Comparison of ENCODE assay signal across 8 cellular contexts in genomic region chr11:394034-394857, GRCh38. TPM values are rescaled to one million over a fixed set of nuclear protein-coding genes. Genes with fewer than 3 reads are reported as not detected.
DNase-seq lines count a peak whose midpoint lies in the region; ATAC-seq and TF ChIP-seq lines count a peak whose summit lies in the region.

PKP3 (plus strand) TSS chr11:394209; CDS start chr11:394293, 84 bp downstream.

- H2BK5ac ChIP-seq in H9 (ENCODE audit: insufficient read length, low read length): no peak within 1 kb of the TSS

- H3K9me3 ChIP-seq in H9 (ENCODE audit: control insufficient read depth, low read depth, low read length) (no peaks in the 10 kb centered on the region), left ventricle myocardium inferior (replicated peaks) (no peaks in the 10 kb centered on the region)

- H3T11ph ChIP-seq in H9 (ENCODE audit: low read length): no peak within 1 kb of the TSS

- no peak within 1 kb of the TSS for H2BK120ac ChIP-seq in H9 (ENCODE audit: low read depth, low read length, poor library complexity, severe bottlenecking)

- H2AK5ac ChIP-seq in H9 (ENCODE audit: insufficient read length, low read length): no peak within 1 kb of the TSS

- intact Hi-C loops in left ventricle myocardium inferior (cut with micrococcal nuclease): no loop called here

- TF ChIP-seq CTCF in H9 (conservative IDR thresholded peaks at IDR 0.05) (no peak), left ventricle myocardium inferior (IDR thresholded peaks at IDR 0.05; ENCODE audit: borderline replicate concordance) (no peak)

- peak; percentile 57 for ATAC-seq in stimulated activated effector memory CD8-positive, alpha-beta T cell treated with anti-CD3 and anti-CD28 coated beads, Interleukin-12 subunit alpha, Interleukin-12 subunit beta, amount 100 ng/mL, for 72 hours
- no peak for ATAC-seq in GM18870 (IDR thresholded peaks at IDR 0.05; ENCODE audit: unreplicated experiment)

- no peak within 1 kb of the TSS for H3K56ac ChIP-seq in H9 (ENCODE audit: insufficient read length, low read depth, low read length)

- H3K79me1 ChIP-seq in H9 (ENCODE audit: insufficient read depth, low read depth, low read length, poor library complexity, severe bottlenecking): no peaks in the 10 kb centered on the region

- peaks cover 4 to 9% of the 10 kb centered on the region in 2 experiments for H3K9me3 Mint-ChIP-seq in H9
- H3K9me3 Mint-ChIP-seq in stimulated activated effector memory CD8-positive, alpha-beta T cell treated with anti-CD3 and anti-CD28 coated beads, Interleukin-12 subunit alpha, Interleukin-12 subunit beta, amount 100 ng/mL, for 72 hours: no peaks in the 10 kb centered on the region

- no peak within 1 kb of the TSS for H2AFZ ChIP-seq in H9 (ENCODE audit: low read length)

- H3K4me1 Mint-ChIP-seq in H9: peaks cover 4 to 13% of the 10 kb centered on the region in 2 experiments
- peaks cover 17% of the 10 kb centered on the region for H3K4me1 Mint-ChIP-seq in stimulated activated effector memory CD8-positive, alpha-beta T cell treated with anti-CD3 and anti-CD28 coated beads, Interleukin-12 subunit alpha, Interleukin-12 subunit beta, amount 100 ng/mL, for 72 hours

- no peak within 1 kb of the TSS for H3K18ac ChIP-seq in H9 (ENCODE audit: insufficient read length, low read depth, low read length)

- H3K4me3 ChIP-seq in left ventricle myocardium inferior: peak within 1 kb of the TSS; percentile 39

- H2BK15ac ChIP-seq in H9 (ENCODE audit: low read depth, low read length): no peak within 1 kb of the TSS

- H4K5ac ChIP-seq in H9 (ENCODE audit: insufficient read length, low read depth, low read length): no peak within 1 kb of the TSS

- H3K23me2 ChIP-seq in H9 (ENCODE audit: insufficient read length, low read depth, low read length, poor library complexity, severe bottlenecking): no peaks in the 10 kb centered on the region

- WGBS in H9 (ENCODE audit: extremely low coverage, insufficient read length, low lambda C conversion rate): no CpG with 5 or more reads among the region's 57 CpGs

- no peak within 1 kb of the TSS for H2BK20ac ChIP-seq in H9 (ENCODE audit: low read depth, low read length, poor library complexity, severe bottlenecking)

- DNase-seq in H9 (peak; percentile 88), RKO (ENCODE audit: low spot score) (peak; percentile 87), left ventricle myocardium inferior (no peak), SKM-1 treated with dmso at 0.1 percent for 144 hours (lab: John Stamatoyannopoulos, UW; ENCODE audit: unreplicated experiment) (no peak), mesenteric fat pad (ENCODE audit: low spot score) (no peak), G401 (ENCODE audit: low spot score) (no peak)
- no peak for DNase-seq in stimulated activated effector memory CD8-positive, alpha-beta T cell treated with anti-CD3 and anti-CD28 coated beads, Interleukin-12 subunit alpha, Interleukin-12 subunit beta, amount 100 ng/mL, for 72 hours (ENCODE audit: low spot score in 2 of 2)

- no peak within 1 kb of the TSS for H4K8ac ChIP-seq in H9 (replicated peaks; ENCODE audit: insufficient read length, low read depth, low read length)

- no peaks in the 10 kb centered on the region for H3K27me3 ChIP-seq in H9 (ENCODE audit: insufficient read depth, low read length)
- peaks cover 48% of the 10 kb centered on the region for H3K27me3 ChIP-seq in left ventricle myocardium inferior (ENCODE audit: low read depth)

- no peaks in the 10 kb centered on the region; the same call in 1 of the 2 replicates for H3K4me1 ChIP-seq in H9 (ENCODE audit: insufficient read depth, low read length)
- H3K4me1 ChIP-seq in left ventricle myocardium inferior: peaks cover 13% of the 10 kb centered on the region

- no peak within 1 kb of the TSS for H3K4ac ChIP-seq in H9 (ENCODE audit: low read depth, low read length)

- H3K36me3 Mint-ChIP-seq in H9 (ENCODE audit: insufficient read depth in 1 of 3, low read depth in 3 of 3): peaks cover 2 to 12% (median 12%) of the 10 kb centered on the region in 3 experiments; a peak in 6 of 7 replicates
- H3K36me3 Mint-ChIP-seq in stimulated activated effector memory CD8-positive, alpha-beta T cell treated with anti-CD3 and anti-CD28 coated beads, Interleukin-12 subunit alpha, Interleukin-12 subunit beta, amount 100 ng/mL, for 72 hours: peaks cover 12% of the 10 kb centered on the region

- H3K79me2 ChIP-seq in H9 (ENCODE audit: insufficient read depth, low read length): no peaks in the 10 kb centered on the region

- H3K27ac ChIP-seq in H9 (ENCODE audit: insufficient read length, low read depth, low read length): no peak within 1 kb of the TSS
- peak within 1 kb of the TSS; percentile 44 for H3K27ac ChIP-seq in left ventricle myocardium inferior (replicated peaks)

- peak within 1 kb of the TSS in 1 of 2 experiments; percentile 71; a peak in 2 of 5 replicates for H3K4me3 Mint-ChIP-seq in H9
- H3K4me3 Mint-ChIP-seq in stimulated activated effector memory CD8-positive, alpha-beta T cell treated with anti-CD3 and anti-CD28 coated beads, Interleukin-12 subunit alpha, Interleukin-12 subunit beta, amount 100 ng/mL, for 72 hours: no peak within 1 kb of the TSS

- no peaks in the 10 kb centered on the region for H3K27me3 Mint-ChIP-seq in H9 (ENCODE audit: low read depth)

- H4K91ac ChIP-seq in H9 (ENCODE audit: insufficient read length, low read depth, low read length): no peak within 1 kb of the TSS

- no peaks in the 10 kb centered on the region for H3K36me3 ChIP-seq in left ventricle myocardium inferior

- in situ Hi-C loops in G401 (cut with HindIII; ENCODE audit: low sequenced_read_pairs): no loop called here

- no peak within 1 kb of the TSS for H2BK12ac ChIP-seq in H9 (ENCODE audit: insufficient read length, low read depth, low read length)

- H3K4me2 ChIP-seq in H9 (ENCODE audit: insufficient read depth, insufficient read length, low read length): peak within 1 kb of the TSS; percentile 31

- peak within 1 kb of the TSS; percentile 63; the same call in 1 of the 2 replicates for H3K14ac ChIP-seq in H9 (ENCODE audit: insufficient read depth, low read length)

- peaks cover 2% of the 10 kb centered on the region for H4K20me1 ChIP-seq in H9 (ENCODE audit: control insufficient read depth, insufficient read depth, insufficient read length)

- H3K9ac ChIP-seq in H9 (ENCODE audit: extremely low read depth, insufficient read length, low read length): no peak within 1 kb of the TSS

- H3K27ac Mint-ChIP-seq in H9: no peak within 1 kb of the TSS
- H3K27ac Mint-ChIP-seq in stimulated activated effector memory CD8-positive, alpha-beta T cell treated with anti-CD3 and anti-CD28 coated beads, Interleukin-12 subunit alpha, Interleukin-12 subunit beta, amount 100 ng/mL, for 72 hours: peak within 1 kb of the TSS; percentile 75

- no peak within 1 kb of the TSS for H3K23ac ChIP-seq in H9 (ENCODE audit: insufficient read length, low read depth, low read length)

RNA-seq across cellular contexts. Expression of gene PKP3, which starts in this region (rescaled TPM):
- total RNA-seq in H9 (2021) (41.7 and 43.8 TPM in 2 replicates), left ventricle myocardium inferior (0.52 TPM), mesenteric fat pad (1.2 TPM)
- 1.1 and 7.9 TPM in 2 replicates for total RNA-seq in G401 (2014; rRNA removed; shearing (Covaris generic))

Comparison
In these comparisons a context has a peak if more than half of its experiments do, and no peak if none do; other contexts are left out.
1. DNase-seq: peak in H9 (single experiment) and RKO (single experiment); none in left ventricle myocardium inferior (single experiment), stimulated activated effector memory CD8-positive, alpha-beta T cell treated with anti-CD3 and anti-CD28 coated beads, Interleukin-12 subunit alpha, Interleukin-12 subunit beta, amount 100 ng/mL, for 72 hours (0 of 2), SKM-1 treated with dmso at 0.1 percent for 144 hours (single experiment), mesenteric fat pad (single experiment) and G401 (single experiment).